8 cellular contexts compared by ENCODE assay signal in the genomic region with DNA sequence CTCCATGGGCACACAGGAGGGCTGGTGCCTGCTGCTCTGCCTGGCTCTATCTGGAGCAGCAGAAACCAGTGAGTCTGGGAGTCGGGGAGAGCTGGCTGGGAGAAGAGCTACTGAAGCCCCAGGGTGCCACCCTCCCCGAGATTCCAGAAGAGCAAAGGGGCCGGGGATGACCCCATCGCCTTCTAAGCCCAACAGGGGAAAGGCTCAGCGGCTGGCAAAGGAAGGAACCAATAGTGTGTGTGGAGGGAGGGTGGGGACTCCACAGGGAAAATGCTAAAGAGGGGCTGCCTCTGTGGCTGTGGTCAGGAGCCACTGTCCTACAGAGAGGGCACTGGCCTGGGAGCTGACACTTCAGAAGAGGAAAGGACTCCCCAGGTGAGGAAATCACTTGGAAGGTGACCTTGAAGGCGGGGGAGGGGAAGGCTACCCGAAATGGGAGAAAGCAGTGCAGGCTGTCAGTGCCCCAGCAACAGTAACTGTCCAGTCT. TPM values are rescaled to one million over a fixed set of nuclear protein-coding genes. Genes with fewer than 3 reads are reported as not detected.
A peak's percentile ranks its signal among the peaks of the same experiment; 100 is the strongest.
DNase-seq lines count a peak whose midpoint lies in the region; ATAC-seq and TF ChIP-seq lines count a peak whose summit lies in the region.

No MANE protein-coding gene starts in this region.

- H3K14ac ChIP-seq in IMR-90 (replicated peaks; ENCODE audit: low read depth, low read length): peak overlapping the region; percentile 99

- peak overlapping the region; percentile 96 for H2BK5ac ChIP-seq in IMR-90 (ENCODE audit: low read depth, low read length, poor library complexity, severe bottlenecking)

- H3K4me2 ChIP-seq in IMR-90 (ENCODE audit: low read depth, low read length): peak overlapping the region; percentile 87

- H2AK5ac ChIP-seq in IMR-90 (ENCODE audit: low read depth, low read length): peak overlapping the region; percentile 99

- CTCF ChIA-PET in IMR-90 (lab: Yijun Ruan, JAX): interaction anchor here (1.3 kb wide), 1 partner anchor 13 kb away, joined by 6 read pairs; no protein-coding TSS in a partner anchor

- peak overlapping the region; percentile 94 to 100 for H4K8ac ChIP-seq in IMR-90 (ENCODE audit: low read depth in 2 of 2, low read length in 2 of 2)

- TF ChIP-seq RAD21 in IMR-90 (IDR thresholded peaks at IDR 0.05; ENCODE audit: low read length): no peak

- peak overlapping the region; percentile 95 for H2AFZ ChIP-seq in IMR-90 (replicated peaks; ENCODE audit: low read length, poor library complexity)

- H3K27me3 ChIP-seq in IMR-90 (ENCODE audit: control insufficient read depth, insufficient read depth, low read length) (no peaks in the 10 kb centered on the region), ascending aorta (no peaks in the 10 kb centered on the region), skeletal muscle tissue (ENCODE audit: control insufficient read depth in 3 of 3, insufficient read depth in 3 of 3, low read length in 3 of 3) (no peaks in the 10 kb centered on the region)

- in situ Hi-C loops in IMR-90 (cut with MboI; ENCODE audit: low sequenced_read_pairs): loop anchor here (25.0 kb wide), 1 partner anchor 265 kb away; no protein-coding TSS in a partner anchor
- in situ Hi-C loops in KBM-7 (cut with MboI; ENCODE audit: low pct_unique_long_range_greater_than_20kb, low sequenced_read_pairs): no loop called here

- H3K56ac ChIP-seq in IMR-90 (ENCODE audit: extremely low read depth, insufficient read depth, low read length): peak overlapping the region; percentile 96

- peak overlapping the region; percentile 99 for H3K23ac ChIP-seq in IMR-90 (ENCODE audit: low read depth, low read length)

- TF ChIP-seq CTCF in IMR-90 (conservative IDR thresholded peaks at IDR 0.05; ENCODE audit: low read depth, low read length): no peak
- TF ChIP-seq CTCF in ascending aorta (IDR thresholded peaks at IDR 0.05): no peak

- H3K9me3 ChIP-seq in IMR-90 (ENCODE audit: control insufficient read depth, insufficient read depth, low read length): no peaks in the 10 kb centered on the region
- H3K9me3 ChIP-seq in ascending aorta: no peaks in the 10 kb centered on the region
- H3K9me3 ChIP-seq in skeletal muscle tissue (ENCODE audit: control insufficient read depth in 3 of 3, low read length in 3 of 3): no peaks in the 10 kb centered on the region

- no peak for TF ChIP-seq POLR2A in IMR-90 (IDR thresholded peaks at IDR 0.05; ENCODE audit: low read depth, low read length)

- peak overlapping the region; percentile 99 for H4K5ac ChIP-seq in IMR-90 (ENCODE audit: low read depth, low read length)

- H3K9me1 ChIP-seq in IMR-90 (ENCODE audit: insufficient read depth, low read length): peaks cover 20% of the 10 kb centered on the region

- H2BK15ac ChIP-seq in IMR-90 (ENCODE audit: low read depth, low read length): peak overlapping the region; percentile 64; the same call in 2 of the 3 replicates

- peak; percentile 43 for DNase-seq in EH (ENCODE audit: low read depth)
- no peak for DNase-seq in IMR-90
- peak in 1 of 2 donors; percentile 69 for DNase-seq in ascending aorta (ENCODE audit: low spot score in 2 of 2)
- DNase-seq in KBM-7: no peak
- no peak for DNase-seq in middle frontal gyrus (ENCODE audit: extremely low spot score, low spot score)

- H2BK120ac ChIP-seq in IMR-90 (ENCODE audit: low read depth, low read length): peak overlapping the region; percentile 95

- H3K9ac ChIP-seq in IMR-90 (ENCODE audit: low read depth, low read length): peak overlapping the region; percentile 94
- H3K9ac ChIP-seq in skeletal muscle tissue (ENCODE audit: low read depth in 1 of 3, low read length in 3 of 3): peak overlapping the region; percentile 94 to 99 (median 94)

- H2AK9ac ChIP-seq in IMR-90 (replicated peaks; ENCODE audit: low read depth, low read length, poor library complexity): peak overlapping the region; percentile 98

- H3K4me3 ChIP-seq in IMR-90 (ENCODE audit: insufficient read depth, low read depth, low read length) (peak overlapping the region; percentile 57), ascending aorta (peak overlapping the region; percentile 69 to 74), iPS-11a (ENCODE audit: low read depth, low read length) (peak overlapping the region; percentile 4), skeletal muscle tissue (ENCODE audit: low read length in 3 of 3) (peak overlapping the region; percentile 90 to 99 (median 97))

- peak overlapping the region; percentile 77 for H2BK20ac ChIP-seq in IMR-90 (ENCODE audit: low read depth, low read length)

- ATAC-seq in IMR-90 (ENCODE audit: low read depth): peak; percentile 30
- ATAC-seq in HG02571 (IDR thresholded peaks at IDR 0.05; ENCODE audit: unreplicated experiment): no peak

- H4K20me1 ChIP-seq in IMR-90 (ENCODE audit: insufficient read depth, low read length): no peaks in the 10 kb centered on the region

- H3K79me1 ChIP-seq in IMR-90 (ENCODE audit: low read depth in 1 of 2, low read length in 2 of 2): peaks cover 16 to 37% of the 10 kb centered on the region in 2 experiments

- H4K91ac ChIP-seq in IMR-90 (ENCODE audit: insufficient read depth, low read depth, low read length): peak overlapping the region; percentile 99

- H3K4me1 ChIP-seq in IMR-90 (ENCODE audit: control insufficient read depth, insufficient read depth, low read length) (peaks cover 16% of the 10 kb centered on the region), ascending aorta (peaks cover 6 to 22% of the 10 kb centered on the region in 2 donors), skeletal muscle tissue (ENCODE audit: control insufficient read depth in 3 of 3, insufficient read depth in 3 of 3, low read length in 3 of 3) (peaks cover 26 to 37% (median 29%) of the 10 kb centered on the region in 3 donors)

- peak overlapping the region; percentile 95 for H3K18ac ChIP-seq in IMR-90 (ENCODE audit: low read depth, low read length)

- H3K36me3 ChIP-seq in IMR-90 (ENCODE audit: control insufficient read depth, insufficient read depth, low read length) (peaks cover 3% of the 10 kb centered on the region), ascending aorta (peaks cover 17 to 35% of the 10 kb centered on the region in 2 donors), skeletal muscle tissue (ENCODE audit: control insufficient read depth in 3 of 3, insufficient read depth in 3 of 3, low read length in 3 of 3) (peaks cover 20 to 35% (median 24%) of the 10 kb centered on the region in 3 donors)

- WGBS in IMR-90 (ENCODE audit: extremely low coverage in 2 of 2, insufficient read length in 1 of 2), 2 experiments: 30% methylated on average over 3 of the region's 7 CpGs; no CpG with 5 or more reads in 1 of the 2 experiments

- BruUV-seq in IMR-90 (replicated peaks; lab: Mats Ljungman, UMichigan): no TSS peak

- intact Hi-C loops in IMR-90 (cut with micrococcal nuclease): no loop called here
- intact Hi-C loops in ascending aorta (cut with DNase I): loop anchor here (2.0 to 5.0 kb wide), 2 partner anchors 27 to 130 kb away; no protein-coding TSS in a partner anchor

- POLR2A ChIA-PET in IMR-90 (lab: Charles Lee; ENCODE audit: unreplicated experiment): no interaction called here

- dilution Hi-C loops in IMR-90 (cut with HindIII; ENCODE audit: low sequenced_read_pairs, unreplicated experiment): no loop called here

- H3K27ac ChIP-seq in IMR-90 (ENCODE audit: insufficient read depth, low read length): peak overlapping the region; percentile 98
- peak overlapping the region; percentile 90 to 95 for H3K27ac ChIP-seq in ascending aorta
- peak overlapping the region; percentile 96 for H3K27ac ChIP-seq in skeletal muscle tissue (ENCODE audit: low read depth, low read length)

- H3K4ac ChIP-seq in IMR-90 (ENCODE audit: low read depth, low read length): peak overlapping the region; percentile 100

TF ChIP-seq in IMR-90, 13 proteins besides CTCF, POLR2A, EP300 and RAD21 (continues in another document):
- no peak for TF ChIP-seq CEBPB (IDR thresholded peaks at IDR 0.05; ENCODE audit: low read depth, low read length)
- no peak for TF ChIP-seq RCOR1 (IDR thresholded peaks at IDR 0.05; ENCODE audit: insufficient replicate concordance, low read length)
- TF ChIP-seq MAZ (IDR thresholded peaks at IDR 0.05; ENCODE audit: borderline replicate concordance, low read depth, low read length): no peak
- no peak for TF ChIP-seq CHD1 (IDR thresholded peaks at IDR 0.05; ENCODE audit: low read depth, low read length)
- no peak for TF ChIP-seq RFX5 (IDR thresholded peaks at IDR 0.05; ENCODE audit: low read depth, low read length)

RNA-seq across cellular contexts. Expression of a gene that starts 0.4 kb away (rescaled TPM):
- total RNA-seq in IMR-90 (2012; rRNA removed) (3.4 and 3.6 TPM in 2 replicates), ascending aorta (16.8 TPM), skeletal muscle tissue (4.2 TPM)
- 10.4 and 12.1 TPM in 2 replicates for polyA plus RNA-seq in IMR-90 (2012; rRNA removed)
- polyA plus RNA-seq in IMR-90 (2012; cell fraction: cytosol; rRNA removed): 8.1 and 14.4 TPM in 2 replicates
- polyA plus RNA-seq in IMR-90 (2012; cell fraction: nucleus; rRNA removed; ENCODE audit: low replicate concordance): 8.3 and 12.8 TPM in 2 replicates

RNA-seq across cellular contexts. Expression of a gene that starts 7.5 kb away (rescaled TPM):
- total RNA-seq in IMR-90 (2012; rRNA removed) (not detected in 2 replicates), ascending aorta (not detected), skeletal muscle tissue (not detected)
- polyA plus RNA-seq in IMR-90 (2012; rRNA removed): 0.07 and 0.10 TPM in 2 replicates
- 0.05 TPM in 1 of 2 replicates, not detected in the other for polyA plus RNA-seq in IMR-90 (2012; cell fraction: cytosol; rRNA removed)
- 0.07 TPM in 1 of 2 replicates, not detected in the other for polyA plus RNA-seq in IMR-90 (2012; cell fraction: nucleus; rRNA removed; ENCODE audit: low replicate concordance)

RNA-seq across cellular contexts. Expression of a gene that starts 18.2 kb away (rescaled TPM):
- total RNA-seq in IMR-90 (2012; rRNA removed) (7.2 and 7.5 TPM in 2 replicates), ascending aorta (17.1 TPM), skeletal muscle tissue (2.6 TPM)
- polyA plus RNA-seq in IMR-90 (2012; rRNA removed): 21.9 and 23.1 TPM in 2 replicates
- polyA plus RNA-seq in IMR-90 (2012; cell fraction: cytosol; rRNA removed): 10.5 and 21.1 TPM in 2 replicates
- polyA plus RNA-seq in IMR-90 (2012; cell fraction: nucleus; rRNA removed; ENCODE audit: low replicate concordance): 87.7 and 150 TPM in 2 replicates

RNA-seq across cellular contexts. Expression of a gene that starts 40.8 kb away (rescaled TPM):
- total RNA-seq in IMR-90 (2012; rRNA removed): 80.1 and 126 TPM in 2 replicates
- polyA plus RNA-seq in IMR-90 (2012; rRNA removed): 151 and 160 TPM in 2 replicates
- polyA plus RNA-seq in IMR-90 (2012; cell fraction: cytosol; rRNA removed): 68.0 and 178 TPM in 2 replicates
- 16.5 and 43.9 TPM in 2 replicates for polyA plus RNA-seq in IMR-90 (2012; cell fraction: nucleus; rRNA removed; ENCODE audit: low replicate concordance)
- 112 TPM for total RNA-seq in ascending aorta
- 141 TPM for total RNA-seq in skeletal muscle tissue

RNA-seq across cellular contexts. Expression of a gene that starts 41.6 kb away (rescaled TPM):
- 52.8 and 57.9 TPM in 2 replicates for total RNA-seq in IMR-90 (2012; rRNA removed)
- 35.6 and 40.9 TPM in 2 replicates for polyA plus RNA-seq in IMR-90 (2012; rRNA removed)
- polyA plus RNA-seq in IMR-90 (2012; cell fraction: cytosol; rRNA removed): 24.1 and 33.8 TPM in 2 replicates
- 21.1 and 24.2 TPM in 2 replicates for polyA plus RNA-seq in IMR-90 (2012; cell fraction: nucleus; rRNA removed; ENCODE audit: low replicate concordance)
- 11.7 TPM for total RNA-seq in ascending aorta
- total RNA-seq in skeletal muscle tissue: 23.0 TPM

Comparison
In these comparisons a context has a peak if more than half of its experiments do, and no peak if none do; other contexts are left out.
1. H3K4me3 ChIP-seq: peak in every context shown above with its lines; median percentile 97 in skeletal muscle tissue; 72 in ascending aorta; 57 in IMR-90; 4 in iPS-11a.